In genomic region chr6:56329296-56330050, GRCh38 we compare ENCODE assay signal across 16 cellular contexts.
DNase-seq lines count a peak whose midpoint lies in the region; ATAC-seq, FAIRE-seq and TF ChIP-seq lines count a peak whose summit lies in the region.
"Had no signal": no experiment of that assay in that cellular context is flagged by ENCODE, and none has a peak within 500 bp of the region (broad histone marks: within the 10 kb centered on the region; RNA-seq: fewer than 3 reads in every experiment).

No MANE protein-coding gene starts in this region.

- H3K9me3 ChIP-seq in BLaER1 = no peaks in the 10 kb centered on the region
- H3K9me3 ChIP-seq in right lobe of liver = no peaks in the 10 kb centered on the region
- H3K9me3 ChIP-seq: tibial artery had no signal

- no peak overlapping the region for H3K4me3 ChIP-seq in BLaER1
- H3K4me3 ChIP-seq in right lobe of liver = no peak overlapping the region
- H3K4me3 ChIP-seq: tibial artery had no signal

- TF ChIP-seq POLR2A in right lobe of liver (IDR thresholded peaks at IDR 0.05) = no peak

- H3K9me3 Mint-ChIP-seq in immature natural killer cell = peaks cover 0 to 4% (median 0%) of the 10 kb centered on the region in 6 donors
- H3K9me3 Mint-ChIP-seq in activated naive CD4-positive, alpha-beta T cell treated with anti-CD3 and anti-CD28 coated beads for 36 hours = no peaks in the 10 kb centered on the region
- H3K9me3 Mint-ChIP-seq: activated T-helper 17 cell treated with anti-CD3 and anti-CD28 coated beads, Interleukin-2, amount 50 U/mL, for 72 hours had no signal

- no peak for DNase-seq in HTR-8/SVneo (ENCODE audit: insufficient read length, low spot score)
- peak; percentile 79 for DNase-seq in dermis blood vessel endothelial cell
- DNase-seq in right lobe of liver = no peak
- no peak for DNase-seq in immature natural killer cell
- DNase-seq in A172 (ENCODE audit: low spot score) = no peak
- no peak for DNase-seq in activated naive CD4-positive, alpha-beta T cell treated with anti-CD3 and anti-CD28 coated beads for 36 hours
- DNase-seq in frontal cortex (ENCODE audit: low spot score in 2 of 2) = no peak
- DNase-seq: activated CD4-positive, alpha-beta T cell treated with anti-CD3 and anti-CD28 coated beads, Interleukin-2, amount 50 U/mL, for 48 hours; hypothalamus; NCI-H1930; occipital lobe; stimulated activated CD8-positive, alpha-beta memory T cell treated with anti-CD3 and anti-CD28 coated beads, Interleukin-4, amount 100 ng/mL, for 48 hours; tibial artery had no signal

- no peaks in the 10 kb centered on the region for H3K27me3 ChIP-seq in BLaER1
- no peaks in the 10 kb centered on the region for H3K27me3 ChIP-seq in right lobe of liver
- H3K27me3 ChIP-seq: tibial artery had no signal

- H3K36me3 ChIP-seq in BLaER1 (no peaks in the 10 kb centered on the region), right lobe of liver (no peaks in the 10 kb centered on the region)
- H3K36me3 ChIP-seq: tibial artery had no signal

- H3K9ac ChIP-seq in BLaER1 = no peak overlapping the region

- H3K4me1 Mint-ChIP-seq in immature natural killer cell = no peaks in the 10 kb centered on the region
- no peaks in the 10 kb centered on the region for H3K4me1 Mint-ChIP-seq in activated naive CD4-positive, alpha-beta T cell treated with anti-CD3 and anti-CD28 coated beads for 36 hours (ENCODE audit: low read depth)
- H3K4me1 Mint-ChIP-seq: activated T-helper 17 cell treated with anti-CD3 and anti-CD28 coated beads, Interleukin-2, amount 50 U/mL, for 72 hours had no signal

- CTCF ChIA-PET in activated naive CD4-positive, alpha-beta T cell treated with anti-CD3 and anti-CD28 coated beads for 36 hours (lab: Charles Lee) = no interaction called here

- no peak overlapping the region for H3K4me3 Mint-ChIP-seq in immature natural killer cell
- no peak overlapping the region for H3K4me3 Mint-ChIP-seq in activated naive CD4-positive, alpha-beta T cell treated with anti-CD3 and anti-CD28 coated beads for 36 hours
- H3K4me3 Mint-ChIP-seq: activated T-helper 17 cell treated with anti-CD3 and anti-CD28 coated beads, Interleukin-2, amount 50 U/mL, for 72 hours had no signal

- H3K4me1 ChIP-seq in BLaER1 = peaks cover 9% of the 10 kb centered on the region
- no peaks in the 10 kb centered on the region for H3K4me1 ChIP-seq in right lobe of liver
- H3K4me1 ChIP-seq: tibial artery had no signal

- H3K27me3 Mint-ChIP-seq in immature natural killer cell (ENCODE audit: low read depth in 3 of 3) = peaks cover 0 to 2% (median 0%) of the 10 kb centered on the region in 3 donors
- peaks cover 13% of the 10 kb centered on the region for H3K27me3 Mint-ChIP-seq in activated naive CD4-positive, alpha-beta T cell treated with anti-CD3 and anti-CD28 coated beads for 36 hours (ENCODE audit: low read depth)

- H3K36me3 Mint-ChIP-seq in immature natural killer cell = no peaks in the 10 kb centered on the region
- H3K36me3 Mint-ChIP-seq in activated naive CD4-positive, alpha-beta T cell treated with anti-CD3 and anti-CD28 coated beads for 36 hours (ENCODE audit: low read depth) = no peaks in the 10 kb centered on the region

- FAIRE-seq in HTR-8/SVneo (lab: Jason Lieb, UNC) = peak; percentile 4
- no peak for FAIRE-seq in frontal cortex (lab: Jason Lieb, UNC)

- H3K4me2 ChIP-seq in BLaER1 = peak overlapping the region; percentile 29

- TF ChIP-seq CTCF in right lobe of liver (IDR thresholded peaks at IDR 0.05) = no peak

- no peak overlapping the region for H3K27ac ChIP-seq in BLaER1
- H3K27ac ChIP-seq in right lobe of liver = no peak overlapping the region
- H3K27ac ChIP-seq: HL-60, tibial artery had no signal

- H4K20me1 ChIP-seq in BLaER1 = no peaks in the 10 kb centered on the region

- H3K27ac Mint-ChIP-seq in immature natural killer cell = no peak overlapping the region
- H3K27ac Mint-ChIP-seq in activated naive CD4-positive, alpha-beta T cell treated with anti-CD3 and anti-CD28 coated beads for 36 hours = no peak overlapping the region
- H3K27ac Mint-ChIP-seq: activated T-helper 17 cell treated with anti-CD3 and anti-CD28 coated beads, Interleukin-2, amount 50 U/mL, for 72 hours had no signal

- 36% methylated on average over 3 of the region's 3 CpGs for WGBS in right lobe of liver (ENCODE audit: insufficient coverage, low coverage, low lambda C conversion rate, missing lambda C conversion rate)

- intact Hi-C loops in right lobe of liver (cut with DNase I) = no loop called here
- intact Hi-C loops in activated naive CD4-positive, alpha-beta T cell treated with anti-CD3 and anti-CD28 coated beads for 36 hours (cut with micrococcal nuclease) = no loop called here

- peak; percentile 27 to 68 (median 54) for ATAC-seq in right lobe of liver
- ATAC-seq: activated T-helper 17 cell treated with anti-CD3 and anti-CD28 coated beads, Interleukin-2, amount 50 U/mL, for 72 hours had no signal
